Comparison of ENCODE assay signal across 19 cellular contexts in genomic region chr20:54645445-54646155, GRCh38.
DNase-seq lines count a peak whose midpoint lies in the region; ATAC-seq lines count a peak whose summit lies in the region.
"Had no signal": no experiment of that assay in that cellular context is flagged by ENCODE, and none has a peak within 500 bp of the region (broad histone marks: within the 10 kb centered on the region; RNA-seq: fewer than 3 reads in every experiment).

No MANE protein-coding gene starts in this region.

- no peak for ATAC-seq in sciatic nerve
- ATAC-seq: GM23338 had no signal

- DNase-seq in NCI-H1092 treated with DMSO at 0.1 percent for 48 hours (lab: John Stamatoyannopoulos, UW): peak; percentile 8
- DNase-seq in NCI-H1092 (lab: John Stamatoyannopoulos, UW): no peak
- peak; percentile 66 for DNase-seq in NCI-H2171 (lab: John Stamatoyannopoulos, UW)
- peak; percentile 74 for DNase-seq in kidney tubule cell (ENCODE audit: low spot score)
- no peak for DNase-seq in NCI-H69 (lab: John Stamatoyannopoulos, UW)
- no peak for DNase-seq in occipital lobe (lab: John Stamatoyannopoulos, UW)
- no peak for DNase-seq in sciatic nerve (ENCODE audit: low spot score)
- DNase-seq: CD4-positive, CD25-positive, alpha-beta regulatory T cell; H9; KBM-7; NCI-H1417 treated with DMSO at 0.1 percent for 48 hours; NCI-H187 treated with DMSO at 0.1 percent for 48 hours; NCI-H2107; NCI-H2227 treated with DMSO at 0.1 percent for 48 hours; NCI-H526 treated with DMSO at 0.1 percent for 48 hours; OCI-M1; Peyer's patch; SHP77 treated with DMSO at 0.1 percent for 48 hours had no signal

- intact Hi-C loops in sciatic nerve (cut with DNase I): loop anchor here (5.0 to 10.0 kb wide), 2 partner anchors 423 to 551 kb away; no protein-coding TSS in a partner anchor

Comparison
In these comparisons a context has a peak if more than half of its experiments do, and no peak if none do; other contexts are left out.
1. DNase-seq: peak in NCI-H1092 treated with DMSO at 0.1 percent for 48 hours (single experiment), NCI-H2171 (single experiment) and kidney tubule cell (single experiment); none in NCI-H1092 (single experiment), NCI-H69 (single experiment), occipital lobe (single experiment) and sciatic nerve (single experiment).